1 cellular context compared by ENCODE assay signal in the genomic region with DNA sequence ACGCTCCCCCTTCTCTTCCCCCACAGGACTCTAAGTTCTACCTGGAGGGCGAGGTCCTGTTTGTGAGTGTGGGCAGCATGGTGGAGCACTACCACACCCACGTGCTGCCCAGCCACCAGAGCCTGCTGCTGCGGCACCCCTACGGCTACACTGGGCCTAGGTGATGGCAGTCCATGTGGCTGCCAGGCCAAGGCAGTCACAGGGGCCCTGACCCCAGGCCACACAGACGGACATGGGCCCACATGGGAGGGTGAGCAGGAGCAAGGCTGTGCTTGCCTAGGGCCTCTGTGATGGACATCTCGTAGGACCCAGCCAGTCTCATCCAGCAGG.
TF ChIP-seq lines count a peak whose summit lies in the region.

No MANE protein-coding gene starts in this region.

TF ChIP-seq in WTC11, 78 proteins besides CTCF, POLR2A, EP300 and RAD21:
- TF ChIP-seq, protein P1, sequence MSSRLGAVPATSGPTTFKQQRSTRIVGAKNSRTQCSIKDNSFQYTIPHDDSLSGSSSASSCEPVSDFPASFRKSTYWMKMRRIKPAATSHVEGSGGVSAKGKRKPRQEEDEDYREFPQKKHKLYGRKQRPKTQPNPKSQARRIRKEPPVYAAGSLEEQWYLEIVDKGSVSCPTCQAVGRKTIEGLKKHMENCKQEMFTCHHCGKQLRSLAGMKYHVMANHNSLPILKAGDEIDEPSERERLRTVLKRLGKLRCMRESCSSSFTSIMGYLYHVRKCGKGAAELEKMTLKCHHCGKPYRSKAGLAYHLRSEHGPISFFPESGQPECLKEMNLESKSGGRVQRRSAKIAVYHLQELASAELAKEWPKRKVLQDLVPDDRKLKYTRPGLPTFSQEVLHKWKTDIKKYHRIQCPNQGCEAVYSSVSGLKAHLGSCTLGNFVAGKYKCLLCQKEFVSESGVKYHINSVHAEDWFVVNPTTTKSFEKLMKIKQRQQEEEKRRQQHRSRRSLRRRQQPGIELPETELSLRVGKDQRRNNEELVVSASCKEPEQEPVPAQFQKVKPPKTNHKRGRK (CRISPR knock-in tag; IDR thresholded peaks at IDR 0.05; ENCODE audit: borderline replicate concordance) = no peak
- TF ChIP-seq CBFB (CRISPR knock-in tag; IDR thresholded peaks at IDR 0.05; ENCODE audit: low read depth) (no peak), ATF1 (CRISPR knock-in tag; IDR thresholded peaks at IDR 0.05) (no peak), HMGA2 (CRISPR knock-in tag; IDR thresholded peaks at IDR 0.05) (no peak), NR1H2 (CRISPR knock-in tag; IDR thresholded peaks at IDR 0.05) (no peak), PRRX2 (CRISPR knock-in tag; IDR thresholded peaks at IDR 0.05) (no peak), GABPB1 (CRISPR knock-in tag; IDR thresholded peaks at IDR 0.05) (no peak), ZSCAN18 (CRISPR knock-in tag; IDR thresholded peaks at IDR 0.05) (no peak), ZNF532 (CRISPR knock-in tag; IDR thresholded peaks at IDR 0.05; ENCODE audit: borderline replicate concordance) (no peak), CREM (CRISPR knock-in tag; IDR thresholded peaks at IDR 0.05) (no peak), ESRRA (CRISPR knock-in tag; IDR thresholded peaks at IDR 0.05; ENCODE audit: borderline replicate concordance) (no peak), ARID4B (CRISPR knock-in tag; IDR thresholded peaks at IDR 0.05; ENCODE audit: borderline replicate concordance) (no peak), PREB (CRISPR knock-in tag; IDR thresholded peaks at IDR 0.05; ENCODE audit: borderline replicate concordance) (no peak), ZNF396 (CRISPR knock-in tag; IDR thresholded peaks at IDR 0.05; ENCODE audit: borderline replicate concordance) (no peak), NFYB (CRISPR knock-in tag; conservative IDR thresholded peaks at IDR 0.05; ENCODE audit: low read depth) (no peak), E2F5 (CRISPR knock-in tag; IDR thresholded peaks at IDR 0.05) (no peak), KAT7 (CRISPR knock-in tag; IDR thresholded peaks at IDR 0.05; ENCODE audit: borderline replicate concordance) (no peak)
- TF ChIP-seq, protein P2, sequence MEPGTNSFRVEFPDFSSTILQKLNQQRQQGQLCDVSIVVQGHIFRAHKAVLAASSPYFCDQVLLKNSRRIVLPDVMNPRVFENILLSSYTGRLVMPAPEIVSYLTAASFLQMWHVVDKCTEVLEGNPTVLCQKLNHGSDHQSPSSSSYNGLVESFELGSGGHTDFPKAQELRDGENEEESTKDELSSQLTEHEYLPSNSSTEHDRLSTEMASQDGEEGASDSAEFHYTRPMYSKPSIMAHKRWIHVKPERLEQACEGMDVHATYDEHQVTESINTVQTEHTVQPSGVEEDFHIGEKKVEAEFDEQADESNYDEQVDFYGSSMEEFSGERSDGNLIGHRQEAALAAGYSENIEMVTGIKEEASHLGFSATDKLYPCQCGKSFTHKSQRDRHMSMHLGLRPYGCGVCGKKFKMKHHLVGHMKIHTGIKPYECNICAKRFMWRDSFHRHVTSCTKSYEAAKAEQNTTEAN (CRISPR knock-in tag; IDR thresholded peaks at IDR 0.05) = no peak
- TF ChIP-seq, protein P3, sequence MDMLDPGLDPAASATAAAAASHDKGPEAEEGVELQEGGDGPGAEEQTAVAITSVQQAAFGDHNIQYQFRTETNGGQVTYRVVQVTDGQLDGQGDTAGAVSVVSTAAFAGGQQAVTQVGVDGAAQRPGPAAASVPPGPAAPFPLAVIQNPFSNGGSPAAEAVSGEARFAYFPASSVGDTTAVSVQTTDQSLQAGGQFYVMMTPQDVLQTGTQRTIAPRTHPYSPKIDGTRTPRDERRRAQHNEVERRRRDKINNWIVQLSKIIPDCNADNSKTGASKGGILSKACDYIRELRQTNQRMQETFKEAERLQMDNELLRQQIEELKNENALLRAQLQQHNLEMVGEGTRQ (CRISPR knock-in tag; IDR thresholded peaks at IDR 0.05) = no peak
